ENCODE assay signal across 8 cellular contexts in genomic region chr13:26698392-26699196, GRCh38.
DNase-seq lines count a peak whose midpoint lies in the region; ATAC-seq and TF ChIP-seq lines count a peak whose summit lies in the region.

No MANE protein-coding gene starts in this region.

- DNase-seq in GM10266 (ENCODE audit: extremely low spot score) (peak; percentile 77), HUDEP-2 (lab: John Stamatoyannopoulos, UW; ENCODE audit: unreplicated experiment in 76 of 76) (peak in 63 of 76 experiments; percentile 1 to 79 (median 48)), activated T-cell treated with anti-CD3 and anti-CD28 coated beads for 1 hour (ENCODE audit: low read depth) (peak; percentile 72)
- DNase-seq in naive thymus-derived CD8-positive, alpha-beta T cell = peak; percentile 60 to 88 (median 77)
- DNase-seq in stimulated activated CD8-positive, alpha-beta memory T cell treated with anti-CD3 and anti-CD28 coated beads, Interleukin-7, amount 100 ng/mL, for 48 hours (ENCODE audit: extremely low read depth in 1 of 2, low read depth in 1 of 2) = peak; percentile 44 to 48

- no peaks in the 10 kb centered on the region for H3K36me3 ChIP-seq in OCI-LY1 (ENCODE audit: insufficient read depth, low read length)

- ATAC-seq in esophagus mucosa (peak; percentile 92), HG03135 (IDR thresholded peaks at IDR 0.05; ENCODE audit: unreplicated experiment) (no peak)
- ATAC-seq in naive thymus-derived CD8-positive, alpha-beta T cell = peak; percentile 81 to 90

- peak overlapping the region in 4 of 10 donors; percentile 4 to 37 (median 29) for H3K27ac Mint-ChIP-seq in naive thymus-derived CD8-positive, alpha-beta T cell

- POLR2A ChIA-PET in naive thymus-derived CD8-positive, alpha-beta T cell (lab: Charles Lee) = interaction anchor here (0.6 to 1.3 kb wide), 3 partner anchors 429 to 514 kb away, joined by 3 to 9 read pairs (median 6); no protein-coding TSS in a partner anchor

- no peaks in the 10 kb centered on the region for H3F3A ChIP-seq in OCI-LY1 (ENCODE audit: insufficient read depth, low read length)

- H3K27me3 Mint-ChIP-seq in naive thymus-derived CD8-positive, alpha-beta T cell = peaks cover 6 to 11% (median 10%) of the 10 kb centered on the region in 5 donors

- no peak overlapping the region for H3K9ac ChIP-seq in OCI-LY1 (ENCODE audit: low read length)

- H3K9me3 Mint-ChIP-seq in naive thymus-derived CD8-positive, alpha-beta T cell = peaks cover 0 to 2% (median 0%) of the 10 kb centered on the region in 9 donors

- H3K4me3 ChIP-seq in OCI-LY1 (ENCODE audit: low read depth, low read length, poor library complexity, severe bottlenecking) = no peak overlapping the region

- no peak overlapping the region for H3K4me2 ChIP-seq in OCI-LY1 (ENCODE audit: low read length)

- no peaks in the 10 kb centered on the region for H3K27me3 ChIP-seq in OCI-LY1 (ENCODE audit: insufficient read depth, low read length)

- no peaks in the 10 kb centered on the region for H3K36me3 Mint-ChIP-seq in naive thymus-derived CD8-positive, alpha-beta T cell

- peaks cover 0 to 7% (median 0%) of the 10 kb centered on the region in 4 donors for H3K4me1 Mint-ChIP-seq in naive thymus-derived CD8-positive, alpha-beta T cell

- no peaks in the 10 kb centered on the region for H3K9me3 ChIP-seq in OCI-LY1 (ENCODE audit: low read length)

- H3K79me2 ChIP-seq in OCI-LY1 (ENCODE audit: insufficient read depth, low read length) = no peaks in the 10 kb centered on the region

- no peaks in the 10 kb centered on the region for H3K4me1 ChIP-seq in OCI-LY1 (ENCODE audit: insufficient read depth, low read length, severe bottlenecking)

- H3K4me3 Mint-ChIP-seq in naive thymus-derived CD8-positive, alpha-beta T cell = peak overlapping the region in 4 of 10 donors; percentile 6 to 43 (median 16)

- H2AFZ ChIP-seq in OCI-LY1 (ENCODE audit: low read length) = no peak overlapping the region

- H3K9me2 ChIP-seq in OCI-LY1 (ENCODE audit: low read depth, low read length) = no peaks in the 10 kb centered on the region

- TF ChIP-seq CTCF in GM10266 (IDR thresholded peaks at IDR 0.05; ENCODE audit: control insufficient read depth, insufficient read depth, low read depth, missing control alignments) (peak; percentile 95), OCI-LY1 (IDR thresholded peaks at IDR 0.05; ENCODE audit: low read length) (peak; percentile 90)

- H4K20me1 ChIP-seq in OCI-LY1 (ENCODE audit: insufficient read depth, low read length) = no peaks in the 10 kb centered on the region

- no peak overlapping the region for H3K27ac ChIP-seq in OCI-LY1 (ENCODE audit: low read depth, low read length, poor library complexity, severe bottlenecking)
